Comparison of ENCODE assay signal across 20 cellular contexts in the genomic region with DNA sequence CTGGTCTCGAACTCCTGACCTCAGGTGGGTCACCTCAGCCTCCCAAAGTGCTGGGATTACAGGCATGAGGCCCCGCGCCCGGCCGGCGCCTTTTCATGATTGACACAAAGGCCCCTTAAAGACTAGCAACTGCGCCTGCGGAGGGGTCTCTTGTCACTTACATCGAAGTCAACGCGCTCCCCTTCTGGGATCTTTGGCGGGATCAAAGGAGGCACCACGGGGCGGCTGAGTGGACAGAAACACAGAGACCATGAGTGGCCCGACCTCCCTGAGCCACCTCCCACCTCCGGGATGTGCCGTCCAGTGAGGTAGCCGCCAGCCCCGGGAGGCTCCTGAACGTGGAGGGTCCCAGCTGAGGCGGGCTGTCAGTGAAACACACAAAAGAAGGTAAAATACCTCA. TPM values are rescaled to one million over a fixed set of nuclear protein-coding genes. Genes with fewer than 3 reads are reported as not detected.
DNase-seq lines count a peak whose midpoint lies in the region; ATAC-seq, FAIRE-seq and TF ChIP-seq lines count a peak whose summit lies in the region.
"Had no signal": no experiment of that assay in that cellular context is flagged by ENCODE, and none has a peak within 500 bp of the region (broad histone marks: within the 10 kb centered on the region; RNA-seq: fewer than 3 reads in every experiment).

No MANE protein-coding gene starts in this region.

- peaks cover 1% of the 10 kb centered on the region for H3K36me3 ChIP-seq in H7 (replicated peaks; ENCODE audit: control insufficient read depth, insufficient read depth, low read length)
- H3K36me3 ChIP-seq in hepatocyte (replicated peaks; ENCODE audit: insufficient read depth, low read depth) = no peaks in the 10 kb centered on the region
- H3K36me3 ChIP-seq: breast epithelium, sigmoid colon, suprapubic skin, vagina had no signal

- H3K4me3 ChIP-seq in A549 = no peak overlapping the region
- peak overlapping the region; percentile 20 for H3K4me3 ChIP-seq in H7 (ENCODE audit: insufficient read depth, low read depth, low read length)
- no peak overlapping the region for H3K4me3 ChIP-seq in hepatocyte
- H3K4me3 ChIP-seq: breast epithelium, coronary artery, sigmoid colon, suprapubic skin, vagina had no signal

- intact Hi-C loops in activated CD4-positive, alpha-beta T cell treated with anti-CD3 and anti-CD28 coated beads, Interleukin-2, amount 10 ng/mL, durations not matched to agents 24 days and 14 days (cut with micrococcal nuclease) = loop anchor here (1.0 to 2.0 kb wide), 3 partner anchors 19 to 363 kb away; no protein-coding TSS in a partner anchor

- no peak for ATAC-seq in A549
- ATAC-seq in HG03045 (IDR thresholded peaks at IDR 0.05; ENCODE audit: unreplicated experiment) = no peak

- POLR2A ChIA-PET in A549 (lab: Yijun Ruan, JAX) (interaction anchor here (0.7 to 1.2 kb wide), 10 partner anchors 18 to 458 kb away, joined by 3 to 12 read pairs (median 3); partner anchors contain the start of genes FIZ1, PPP1R12C and UBE2S), RWPE1 (lab: Yijun Ruan, JAX; ENCODE audit: low non-redundant PET) (interaction anchor here (1.0 kb wide), 1 partner anchor 19 kb away, joined by 5 read pairs; no protein-coding TSS in a partner anchor)

- H3K27ac ChIP-seq in A549 = peak overlapping the region in 1 of 2 experiments; percentile 53; a peak in 2 of 6 replicates
- H3K27ac ChIP-seq in RWPE1 = peak overlapping the region; percentile 23
- H3K27ac ChIP-seq in hepatocyte = no peak overlapping the region
- H3K27ac ChIP-seq: breast epithelium, coronary artery, sigmoid colon, suprapubic skin, vagina had no signal

- no peaks in the 10 kb centered on the region for H3K9me2 ChIP-seq in hepatocyte (replicated peaks; ENCODE audit: insufficient read depth)

- no peak overlapping the region for H2AFZ ChIP-seq in hepatocyte

- H3K79me2 ChIP-seq in hepatocyte = no peaks in the 10 kb centered on the region

- TF ChIP-seq EP300 in A549 (IDR thresholded peaks at IDR 0.05) = no peak

- H3K4me1 ChIP-seq in A549 (peaks cover 8% of the 10 kb centered on the region; the same call in 1 of the 3 replicates), hepatocyte (ENCODE audit: insufficient read depth) (no peaks in the 10 kb centered on the region)
- H3K4me1 ChIP-seq: breast epithelium had no signal

- no peaks in the 10 kb centered on the region for H3K36me3 Mint-ChIP-seq in activated CD4-positive, alpha-beta T cell treated with anti-CD3 and anti-CD28 coated beads, Interleukin-2, amount 10 ng/mL, durations not matched to agents 24 days and 14 days (ENCODE audit: low read depth)
- no peaks in the 10 kb centered on the region for H3K36me3 Mint-ChIP-seq in progenitor cell of endocrine pancreas (ENCODE audit: insufficient read depth)
- H3K36me3 Mint-ChIP-seq: stimulated activated effector memory CD8-positive, alpha-beta T cell treated with anti-CD3 and anti-CD28 coated beads, Interleukin-12 subunit alpha, Interleukin-12 subunit beta, amount 100 ng/mL, for 72 hours had no signal

- no peak overlapping the region for H3K4me3 Mint-ChIP-seq in activated CD4-positive, alpha-beta T cell treated with anti-CD3 and anti-CD28 coated beads, Interleukin-2, amount 10 ng/mL, durations not matched to agents 24 days and 14 days
- H3K4me3 Mint-ChIP-seq in progenitor cell of endocrine pancreas (ENCODE audit: low read depth) = no peak overlapping the region
- H3K4me3 Mint-ChIP-seq: activated naive CD8-positive, alpha-beta T cell treated with anti-CD3 and anti-CD28 coated beads, Interleukin-2, amount 50 U/mL, for 24 hours; naive thymus-derived CD4-positive, alpha-beta T cell; stimulated activated effector memory CD8-positive, alpha-beta T cell treated with anti-CD3 and anti-CD28 coated beads, Interleukin-12 subunit alpha, Interleukin-12 subunit beta, amount 100 ng/mL, for 72 hours had no signal

- peaks cover 10% of the 10 kb centered on the region for H3K4me1 Mint-ChIP-seq in activated CD4-positive, alpha-beta T cell treated with anti-CD3 and anti-CD28 coated beads, Interleukin-2, amount 10 ng/mL, durations not matched to agents 24 days and 14 days
- peaks cover 2% of the 10 kb centered on the region for H3K4me1 Mint-ChIP-seq in progenitor cell of endocrine pancreas (ENCODE audit: low read depth)
- H3K4me1 Mint-ChIP-seq: stimulated activated effector memory CD8-positive, alpha-beta T cell treated with anti-CD3 and anti-CD28 coated beads, Interleukin-12 subunit alpha, Interleukin-12 subunit beta, amount 100 ng/mL, for 72 hours had no signal

- CTCF ChIA-PET in A549 (lab: Yijun Ruan, JAX) (interaction anchor here (0.6 to 6.5 kb wide), 99 partner anchors 10 to 513 kb away, joined by 3 to 123 read pairs (median 5); partner anchors contain the start of genes DNAAF3, GARIN5B, HSPBP1 and KMT5C), RWPE1 (lab: Yijun Ruan, JAX) (interaction anchor here (0.6 to 2.4 kb wide), 15 partner anchors 10 to 957 kb away, joined by 3 to 31 read pairs (median 4); partner anchors contain the start of gene TMEM238)

- peak overlapping the region; percentile 53; the same call in 2 of the 3 replicates for H3K4me2 ChIP-seq in A549
- peak overlapping the region; percentile 59 for H3K4me2 ChIP-seq in hepatocyte

- TF ChIP-seq CTCF in A549 (IDR thresholded peaks at IDR 0.05) (no peak), RWPE1 (conservative IDR thresholded peaks at IDR 0.05; ENCODE audit: low read depth) (no peak), hepatocyte (IDR thresholded peaks at IDR 0.05; ENCODE audit: poor library complexity) (no peak), progenitor cell of endocrine pancreas (IDR thresholded peaks at IDR 0.05; ENCODE audit: unreplicated experiment) (no peak)

- no peaks in the 10 kb centered on the region for H3K9me3 Mint-ChIP-seq in activated CD4-positive, alpha-beta T cell treated with anti-CD3 and anti-CD28 coated beads, Interleukin-2, amount 10 ng/mL, durations not matched to agents 24 days and 14 days
- H3K9me3 Mint-ChIP-seq in progenitor cell of endocrine pancreas (ENCODE audit: low read depth) = no peaks in the 10 kb centered on the region
- H3K9me3 Mint-ChIP-seq: activated naive CD8-positive, alpha-beta T cell treated with anti-CD3 and anti-CD28 coated beads, Interleukin-2, amount 50 U/mL, for 24 hours; stimulated activated effector memory CD8-positive, alpha-beta T cell treated with anti-CD3 and anti-CD28 coated beads, Interleukin-12 subunit alpha, Interleukin-12 subunit beta, amount 100 ng/mL, for 72 hours had no signal

- DNase-seq in A549 (ENCODE audit: low read depth in 1 of 2, low spot score in 1 of 2) (no peak), H7 (peak; percentile 65), RWPE1 (ENCODE audit: low spot score) (no peak), hepatocyte (ENCODE audit: low spot score) (no peak), NCI-H226 (no peak), progenitor cell of endocrine pancreas (ENCODE audit: low spot score, unreplicated experiment) (no peak)
- no peak for DNase-seq in activated CD4-positive, alpha-beta T cell treated with anti-CD3 and anti-CD28 coated beads, Interleukin-2, amount 10 ng/mL, durations not matched to agents 24 days and 14 days
- DNase-seq: SIG-M5 had no signal

- no peak for TF ChIP-seq POLR2A in A549 (IDR thresholded peaks at IDR 0.05; ENCODE audit: low read length)

- H3K27ac Mint-ChIP-seq in activated CD4-positive, alpha-beta T cell treated with anti-CD3 and anti-CD28 coated beads, Interleukin-2, amount 10 ng/mL, durations not matched to agents 24 days and 14 days = no peak overlapping the region
- no peak overlapping the region for H3K27ac Mint-ChIP-seq in progenitor cell of endocrine pancreas
- H3K27ac Mint-ChIP-seq: activated naive CD8-positive, alpha-beta T cell treated with anti-CD3 and anti-CD28 coated beads, Interleukin-2, amount 50 U/mL, for 24 hours; naive thymus-derived CD4-positive, alpha-beta T cell; stimulated activated effector memory CD8-positive, alpha-beta T cell treated with anti-CD3 and anti-CD28 coated beads, Interleukin-12 subunit alpha, Interleukin-12 subunit beta, amount 100 ng/mL, for 72 hours had no signal

- WGBS in A549 (ENCODE audit: missing lambda C conversion rate) = 66% methylated on average over 21 of the region's 21 CpGs
- 43% methylated on average over 21 of the region's 21 CpGs for WGBS in hepatocyte (ENCODE audit: low lambda C conversion rate, missing lambda C conversion rate)

- H3K27me3 ChIP-seq in H7 (ENCODE audit: control insufficient read depth, insufficient read depth, low read length) = peaks cover 15% of the 10 kb centered on the region; the same call in 1 of the 2 replicates
- H3K27me3 ChIP-seq in hepatocyte = peaks cover 32% of the 10 kb centered on the region

- FAIRE-seq in A549 (lab: Jason Lieb, UNC) = no peak
- FAIRE-seq: endometrium, kidney had no signal

- H3K9me3 ChIP-seq in A549 (no peaks in the 10 kb centered on the region), hepatocyte (ENCODE audit: low read depth) (no peaks in the 10 kb centered on the region)
- H3K9me3 ChIP-seq: breast epithelium, sigmoid colon, suprapubic skin, vagina had no signal

- no peak for TF ChIP-seq RAD21 in A549 (conservative IDR thresholded peaks at IDR 0.05 in 1 of 2, IDR thresholded peaks at IDR 0.05 in 1 of 2)

- no peaks in the 10 kb centered on the region for H4K20me1 ChIP-seq in hepatocyte (ENCODE audit: insufficient read depth, poor library complexity, severe bottlenecking)

- peaks cover 25% of the 10 kb centered on the region for H3K27me3 Mint-ChIP-seq in activated CD4-positive, alpha-beta T cell treated with anti-CD3 and anti-CD28 coated beads, Interleukin-2, amount 10 ng/mL, durations not matched to agents 24 days and 14 days
- peaks cover 38% of the 10 kb centered on the region for H3K27me3 Mint-ChIP-seq in progenitor cell of endocrine pancreas

RNA-seq across cellular contexts. Expression of gene TNNT1, which starts 7.3 kb away (rescaled TPM):
- polyA plus RNA-seq in A549 (2011; rRNA removed) (73.0 and 140 TPM in 2 replicates), A549 (2017; fragmentation: RNase III; extraction: RNeasy Plus Mini Kit Qiagen cat#74134 plus additional on column Dnase treatment) (118 to 155 TPM (median 155 TPM) in 3 replicates), hepatocyte (32.1 and 86.4 TPM in 2 replicates)
- polyA plus RNA-seq in A549 (2012; cell fraction: cytosol; rRNA removed) = 109 and 136 TPM in 2 replicates
- polyA plus RNA-seq in A549 (2012; cell fraction: nucleus; rRNA removed) = 47.2 and 53.6 TPM in 2 replicates
- polyA minus RNA-seq in A549 (2011; rRNA and poly(A)+ RNA removed) = 18.7 and 22.6 TPM in 2 replicates
- 33.8 and 44.8 TPM in 2 replicates for total RNA-seq in H7 (2014; rRNA removed; shearing (Covaris generic))
- total RNA-seq in hepatocyte (9.6 and 11.5 TPM in 2 replicates), progenitor cell of endocrine pancreas (4.6 and 5.5 TPM in 2 replicates)
- total RNA-seq in activated CD4-positive, alpha-beta T cell treated with anti-CD3 and anti-CD28 coated beads, Interleukin-2, amount 10 ng/mL, durations not matched to agents 24 days and 14 days = 0.36 and 0.51 TPM in 2 replicates
- total RNA-seq: kidney, osteocyte had no signal
- polyA plus RNA-seq: naive thymus-derived CD4-positive, alpha-beta T cell had no signal

RNA-seq across cellular contexts. Expression of gene TNNI3, which starts 15.8 kb away (rescaled TPM):
- polyA plus RNA-seq in A549 (2011; rRNA removed) (4.0 and 7.8 TPM in 2 replicates), A549 (2017; fragmentation: RNase III; extraction: RNeasy Plus Mini Kit Qiagen cat#74134 plus additional on column Dnase treatment) (6.2 to 7.2 TPM (median 6.5 TPM) in 3 replicates), hepatocyte (1.4 and 1.6 TPM in 2 replicates)
- 9.2 and 10.6 TPM in 2 replicates for polyA plus RNA-seq in A549 (2012; cell fraction: cytosol; rRNA removed)
- 6.0 and 6.9 TPM in 2 replicates for polyA plus RNA-seq in A549 (2012; cell fraction: nucleus; rRNA removed)
- polyA minus RNA-seq in A549 (2011; rRNA and poly(A)+ RNA removed) = 0.63 and 1.4 TPM in 2 replicates
- 6.5 and 11.6 TPM in 2 replicates for total RNA-seq in H7 (2014; rRNA removed; shearing (Covaris generic))
- total RNA-seq in hepatocyte (1.4 and 2.9 TPM in 2 replicates), progenitor cell of endocrine pancreas (5.5 and 6.0 TPM in 2 replicates)
- total RNA-seq in activated CD4-positive, alpha-beta T cell treated with anti-CD3 and anti-CD28 coated beads, Interleukin-2, amount 10 ng/mL, durations not matched to agents 24 days and 14 days = not detected in 2 replicates
- total RNA-seq: naive thymus-derived CD4-positive, alpha-beta T cell; osteocyte; sigmoid colon; vagina had no signal
- polyA plus RNA-seq: naive thymus-derived CD4-positive, alpha-beta T cell had no signal

RNA-seq across cellular contexts. Expression of gene PPP1R12C, which starts 24.3 kb away (rescaled TPM):
- polyA plus RNA-seq in A549 (2011; rRNA removed) = 18.0 and 22.0 TPM in 2 replicates
- polyA plus RNA-seq in A549 (2012; cell fraction: cytosol; rRNA removed) = 64.3 and 73.9 TPM in 2 replicates
- polyA plus RNA-seq in A549 (2012; cell fraction: nucleus; rRNA removed) = 423 and 463 TPM in 2 replicates
- polyA plus RNA-seq in A549 (2017; fragmentation: RNase III; extraction: RNeasy Plus Mini Kit Qiagen cat#74134 plus additional on column Dnase treatment) = 62.1 to 70.3 TPM (median 70.2 TPM) in 3 replicates
- polyA minus RNA-seq in A549 (2011; rRNA and poly(A)+ RNA removed) = 19.0 and 20.4 TPM in 2 replicates
- total RNA-seq in H7 (2014; rRNA removed; shearing (Covaris generic)) = 57.5 and 66.4 TPM in 2 replicates
- total RNA-seq in hepatocyte = 69.7 and 71.8 TPM in 2 replicates
- 74.5 and 83.6 TPM in 2 replicates for polyA plus RNA-seq in hepatocyte
- total RNA-seq in activated CD4-positive, alpha-beta T cell treated with anti-CD3 and anti-CD28 coated beads, Interleukin-2, amount 10 ng/mL, durations not matched to agents 24 days and 14 days = 103 and 104 TPM in 2 replicates
- total RNA-seq in progenitor cell of endocrine pancreas = 110 and 118 TPM in 2 replicates

RNA-seq across cellular contexts. Expression of gene DNAAF3, which starts 24.7 kb away (rescaled TPM):
- polyA plus RNA-seq in A549 (2011; rRNA removed) (3.1 and 4.0 TPM in 2 replicates), A549 (2017; fragmentation: RNase III; extraction: RNeasy Plus Mini Kit Qiagen cat#74134 plus additional on column Dnase treatment) (3.7 to 5.4 TPM (median 5.3 TPM) in 3 replicates), hepatocyte (3.8 and 4.9 TPM in 2 replicates)
- 4.2 and 4.7 TPM in 2 replicates for polyA plus RNA-seq in A549 (2012; cell fraction: cytosol; rRNA removed)
- polyA plus RNA-seq in A549 (2012; cell fraction: nucleus; rRNA removed) = 21.3 and 24.1 TPM in 2 replicates
- polyA minus RNA-seq in A549 (2011; rRNA and poly(A)+ RNA removed) = 2.8 and 3.4 TPM in 2 replicates
- 0.15 and 2.2 TPM in 2 replicates for total RNA-seq in H7 (2014; rRNA removed; shearing (Covaris generic))
- total RNA-seq in hepatocyte (0.17 and 1.9 TPM in 2 replicates), progenitor cell of endocrine pancreas (14.9 and 18.4 TPM in 2 replicates)
- not detected in 2 replicates for total RNA-seq in activated CD4-positive, alpha-beta T cell treated with anti-CD3 and anti-CD28 coated beads, Interleukin-2, amount 10 ng/mL, durations not matched to agents 24 days and 14 days
- total RNA-seq: naive thymus-derived CD4-positive, alpha-beta T cell; sigmoid colon had no signal
- polyA plus RNA-seq: naive thymus-derived CD4-positive, alpha-beta T cell had no signal

RNA-seq across cellular contexts. Expression of gene SYT5, which starts 38.4 kb away (rescaled TPM):
- polyA plus RNA-seq in A549 (2011; rRNA removed) = 0.23 and 0.69 TPM in 2 replicates
- 0.14 and 0.22 TPM in 2 replicates for polyA plus RNA-seq in A549 (2012; cell fraction: cytosol; rRNA removed)
- polyA plus RNA-seq in A549 (2012; cell fraction: nucleus; rRNA removed) = 1.1 and 1.8 TPM in 2 replicates
- polyA plus RNA-seq in A549 (2017; fragmentation: RNase III; extraction: RNeasy Plus Mini Kit Qiagen cat#74134 plus additional on column Dnase treatment) = 0.43 to 0.65 TPM (median 0.63 TPM) in 3 replicates
- polyA minus RNA-seq in A549 (2011; rRNA and poly(A)+ RNA removed) = 0.08 and 0.44 TPM in 2 replicates
- 0.26 and 0.31 TPM in 2 replicates for total RNA-seq in H7 (2014; rRNA removed; shearing (Covaris generic))
- 0.60 and 1.4 TPM in 2 replicates for total RNA-seq in hepatocyte
- polyA plus RNA-seq in hepatocyte = 0.86 and 0.98 TPM in 2 replicates
- not detected in 2 replicates for total RNA-seq in activated CD4-positive, alpha-beta T cell treated with anti-CD3 and anti-CD28 coated beads, Interleukin-2, amount 10 ng/mL, durations not matched to agents 24 days and 14 days
- total RNA-seq in progenitor cell of endocrine pancreas = 4.3 and 4.8 TPM in 2 replicates
- total RNA-seq: kidney, osteocyte, vagina had no signal
- polyA plus RNA-seq: naive thymus-derived CD4-positive, alpha-beta T cell had no signal
